8 cellular contexts compared by ENCODE assay signal in the genomic region with DNA sequence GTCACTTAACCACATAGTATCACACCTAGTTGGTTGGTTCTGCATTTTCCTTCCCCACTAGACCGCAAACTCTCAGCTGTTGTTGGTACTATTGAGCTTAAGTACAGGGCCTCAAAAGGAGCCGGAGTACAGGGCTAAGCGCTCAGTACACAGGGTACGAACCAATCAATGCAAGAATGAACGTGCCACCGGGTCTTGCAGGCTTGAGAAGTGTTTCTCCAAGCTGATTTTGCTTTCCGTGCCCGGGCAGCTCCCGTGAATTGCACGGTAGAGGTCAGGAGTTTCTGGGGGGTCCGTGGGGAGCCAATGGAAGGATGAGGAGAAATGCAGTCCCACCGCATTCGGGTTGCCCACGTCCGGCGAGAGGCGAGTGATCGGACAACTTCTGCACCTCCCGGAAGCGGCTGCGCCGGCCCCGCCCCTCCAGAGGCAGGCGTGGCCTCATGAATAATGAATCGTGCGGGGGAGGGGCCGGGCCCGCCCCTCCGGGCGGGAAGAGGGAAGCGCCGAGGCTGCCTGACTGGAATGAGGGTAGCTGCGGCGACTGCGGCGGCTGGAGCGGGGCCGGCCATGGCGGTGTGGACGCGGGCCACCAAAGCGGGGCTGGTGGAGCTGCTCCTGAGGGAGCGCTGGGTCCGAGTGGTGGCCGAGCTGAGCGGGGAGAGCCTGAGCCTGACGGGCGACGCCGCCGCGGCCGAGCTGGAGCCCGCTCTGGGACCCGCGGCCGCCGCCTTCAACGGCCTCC. TPM values are rescaled to one million over a fixed set of nuclear protein-coding genes. Genes with fewer than 3 reads are reported as not detected.
DNase-seq lines count a peak whose midpoint lies in the region; ATAC-seq and TF ChIP-seq lines count a peak whose summit lies in the region.

SNTB2 (plus strand) TSS at position 523 of the 745 bp plus-strand sequence; CDS start at position 526, 3 bp downstream.

- no peak for TF ChIP-seq CTCF in colonic mucosa (IDR thresholded peaks at IDR 0.05)

- intact Hi-C loops in colonic mucosa (cut with DNase I) = no loop called here

- no peaks in the 10 kb centered on the region for H3K4me1 ChIP-seq in colonic mucosa

- H3K9ac ChIP-seq in colonic mucosa (ENCODE audit: low read depth in 2 of 2, low read length in 2 of 2) = peak within 1 kb of the TSS; percentile 84 to 95

- no peaks in the 10 kb centered on the region for H3K36me3 ChIP-seq in colonic mucosa

- TF ChIP-seq POLR2A in GM18951 (IDR thresholded peaks at IDR 0.05; ENCODE audit: extremely low read depth, insufficient read depth, insufficient read length) = peak; percentile 79

- DNase-seq in AG20443 (ENCODE audit: low spot score) (peak; percentile 96), NCI-H460 (ENCODE audit: extremely low read depth, low read depth) (peak; percentile 80), colonic mucosa (peak; percentile 98)
- peak; percentile 77 to 78 for DNase-seq in activated CD4-positive, alpha-beta T cell treated with anti-CD3 and anti-CD28 coated beads for 4 hours
- peak; percentile 69 to 79 for DNase-seq in stimulated activated CD4-positive, alpha-beta T cell treated with anti-CD3 and anti-CD28 coated beads, Interleukin-1b, Interleukin-23, amount 100 ng/mL, for 4 hours (ENCODE audit: low read depth in 2 of 2)

- in situ Hi-C loops in GM18951 (cut with MboI; ENCODE audit: low sequenced_read_pairs, unreplicated experiment) = no loop called here

- H3K27ac ChIP-seq in colonic mucosa = peak within 1 kb of the TSS; percentile 85
- peak within 1 kb of the TSS; percentile 80 for H3K27ac ChIP-seq in layer of hippocampus (ENCODE audit: low read depth, low read length)

- peak; percentile 88 for ATAC-seq in HG03175 (IDR thresholded peaks at IDR 0.05; ENCODE audit: unreplicated experiment)

- no peaks in the 10 kb centered on the region for H3K9me3 ChIP-seq in colonic mucosa

- peak within 1 kb of the TSS; percentile 72 for H3K4me3 ChIP-seq in colonic mucosa

- H3K27me3 ChIP-seq in colonic mucosa = no peaks in the 10 kb centered on the region
- no peaks in the 10 kb centered on the region for H3K27me3 ChIP-seq in layer of hippocampus (ENCODE audit: control insufficient read depth, insufficient read depth, low read length)

RNA-seq across cellular contexts. Expression of gene SNTB2, which starts in this region (rescaled TPM):
- total RNA-seq in NCI-H460 (2014; rRNA removed; shearing (Covaris generic)) = 9.6 and 12.0 TPM in 2 replicates
- 9.6 and 12.6 TPM in 2 replicates for polyA plus RNA-seq in NCI-H460 (2014; cell fraction: nucleus; rRNA removed)
- total RNA-seq in colonic mucosa = 10 to 100 TPM; 34.5 to 34.8 TPM

Comparison
In these comparisons a context has a peak if more than half of its experiments do, and no peak if none do; other contexts are left out.
1. Peak in every context shown above with its lines: DNase-seq, ATAC-seq, H3K4me3 ChIP-seq and H3K27ac ChIP-seq.